28 cellular contexts compared by ENCODE assay signal in the genomic region with DNA sequence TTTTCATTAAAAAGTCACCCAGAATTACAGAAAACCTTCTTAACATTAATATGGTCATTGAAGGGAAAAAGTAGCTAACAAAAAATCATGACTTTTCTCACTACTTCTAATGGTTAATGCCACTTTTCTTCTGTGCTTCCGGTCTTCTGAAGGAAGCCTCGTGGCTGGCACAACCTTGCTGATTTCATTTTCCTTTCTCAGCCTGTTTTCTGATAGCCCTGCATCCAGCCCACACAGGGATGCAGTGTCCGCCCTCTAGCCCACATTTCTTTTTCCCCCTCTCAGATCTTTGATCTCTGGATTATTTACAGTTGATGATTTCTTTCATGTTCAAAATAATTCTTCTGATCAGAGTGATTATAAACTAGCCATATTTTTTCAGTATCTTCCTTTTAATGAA.
"Had no signal": no experiment of that assay in that cellular context is flagged by ENCODE, and none has a peak within 500 bp of the region (broad histone marks: within the 10 kb centered on the region; RNA-seq: fewer than 3 reads in every experiment).

No MANE protein-coding gene starts in this region.

- H3K9me3 ChIP-seq: ascending aorta, heart right ventricle, left lung, lower lobe of right lung, spleen, testis, transverse colon had no signal

- H3K9me3 Mint-ChIP-seq: activated naive CD8-positive, alpha-beta T cell treated with anti-CD3 and anti-CD28 coated beads for 36 hours; brain; T-helper 1 cell treated with Interleukin-12 subunit alpha and Interleukin-12 subunit beta and Interleukin-4 antibody, amounts not matched to agents 30 μg/mL and 1 μg/mL, for 36 hours had no signal

- H3K4me3 Mint-ChIP-seq: activated naive CD8-positive, alpha-beta T cell treated with anti-CD3 and anti-CD28 coated beads for 36 hours; naive thymus-derived CD8-positive, alpha-beta T cell; T-helper 1 cell treated with Interleukin-12 subunit alpha and Interleukin-12 subunit beta and Interleukin-4 antibody, amounts not matched to agents 30 μg/mL and 1 μg/mL, for 36 hours had no signal

- FAIRE-seq: islet of Langerhans, TTC549 had no signal

- H3K36me3 Mint-ChIP-seq: activated naive CD8-positive, alpha-beta T cell treated with anti-CD3 and anti-CD28 coated beads for 36 hours; brain; naive thymus-derived CD8-positive, alpha-beta T cell had no signal

- H3K4me1 Mint-ChIP-seq: activated naive CD8-positive, alpha-beta T cell treated with anti-CD3 and anti-CD28 coated beads for 36 hours; naive thymus-derived CD8-positive, alpha-beta T cell had no signal

- H3K27me3 ChIP-seq: ascending aorta, cardiac muscle cell, heart right ventricle, left lung, spleen, testis, transverse colon had no signal

- H3K27ac ChIP-seq: ascending aorta, cardiac muscle cell, coronary artery, heart right ventricle, left lung, lower lobe of right lung, spleen, testis, transverse colon, VCaP had no signal

- H3K4me1 ChIP-seq: ascending aorta, heart right ventricle, left lung, lower lobe of right lung, spleen, testis, transverse colon had no signal

- ATAC-seq: activated CD4-positive, CD25-positive, alpha-beta regulatory T cell treated with anti-CD3 and anti-CD28 coated beads, Interleukin-2, amount 50 U/mL, for 24 hours; esophagus mucosa; heart right ventricle; left lung; lower lobe of right lung; naive thymus-derived CD8-positive, alpha-beta T cell; right cardiac atrium had no signal

- DNase-seq: activated CD4-positive, alpha-beta T cell treated with anti-CD3 and anti-CD28 coated beads for 48 hours; activated CD4-positive, alpha-beta T cell treated with anti-CD3 and anti-CD28 coated beads, Interleukin-2, amount 50 U/mL, for 48 hours; activated CD8-positive, alpha-beta memory T cell treated with anti-CD3 and anti-CD28 coated beads for 24 hours; activated effector memory CD4-positive, alpha-beta T cell treated with Interleukin-2 at 50 U/mL for 16 hours; activated naive CD4-positive, alpha-beta T cell treated with Interleukin-2 at 50 U/mL for 16 hours; activated naive CD8-positive, alpha-beta T cell treated with anti-CD3 and anti-CD28 coated beads for 36 hours; foreskin fibroblast; heart right ventricle; left lung; lower lobe of right lung; mesenchymal stem cell; naive thymus-derived CD8-positive, alpha-beta T cell; right cardiac atrium; spleen; stimulated activated naive CD4-positive, alpha-beta T cell treated with Interleukin-2 at 50 U/mL for 16 hours; T-helper 9 cell; testis; transverse colon had no signal

- H3K4me3 ChIP-seq: ascending aorta, cardiac muscle cell, coronary artery, heart right ventricle, left lung, lower lobe of right lung, spleen, testis, transverse colon had no signal

- H3K36me3 ChIP-seq: ascending aorta, cardiac muscle cell, heart right ventricle, left lung, lower lobe of right lung, spleen, transverse colon had no signal

- H3K27me3 Mint-ChIP-seq: activated naive CD8-positive, alpha-beta T cell treated with anti-CD3 and anti-CD28 coated beads for 36 hours; brain; naive thymus-derived CD8-positive, alpha-beta T cell had no signal

- H3K27ac Mint-ChIP-seq: activated naive CD8-positive, alpha-beta T cell treated with anti-CD3 and anti-CD28 coated beads for 36 hours; naive thymus-derived CD8-positive, alpha-beta T cell; T-helper 1 cell treated with Interleukin-12 subunit alpha and Interleukin-12 subunit beta and Interleukin-4 antibody, amounts not matched to agents 30 μg/mL and 1 μg/mL, for 36 hours had no signal
